8 cellular contexts compared by ENCODE assay signal in genomic region chr18:76491436-76491800, GRCh38. TPM values are rescaled to one million over a fixed set of nuclear protein-coding genes. Genes with fewer than 3 reads are reported as not detected.
A peak's percentile ranks its signal among the peaks of the same experiment; 100 is the strongest.
DNase-seq lines count a peak whose midpoint lies in the region; ATAC-seq and TF ChIP-seq lines count a peak whose summit lies in the region.

No MANE protein-coding gene starts in this region.

- TF ChIP-seq CTCF in GM06990 (IDR thresholded peaks at IDR 0.05; ENCODE audit: insufficient read depth, low read length, poor library complexity, severe bottlenecking) (no peak), MM.1S (IDR thresholded peaks at IDR 0.05; ENCODE audit: low read length) (no peak), WTC11 (IDR thresholded peaks at IDR 0.05) (no peak)

- no peaks in the 10 kb centered on the region for H3K9me2 ChIP-seq in MM.1S (replicated peaks; ENCODE audit: insufficient read depth, low read length)

- H3K9ac ChIP-seq in MM.1S (ENCODE audit: low read length) = peak overlapping the region; percentile 74

- peak; percentile 8 for ATAC-seq in WTC11

- H3K27me3 ChIP-seq in GM06990 (replicated peaks; ENCODE audit: control insufficient read depth, insufficient read depth, low read length) (no peaks in the 10 kb centered on the region), MM.1S (replicated peaks; ENCODE audit: insufficient read depth, low read length) (no peaks in the 10 kb centered on the region; the same call in 1 of the 2 replicates)

- peak overlapping the region; percentile 82; the same call in 1 of the 2 replicates for H2AFZ ChIP-seq in MM.1S (ENCODE audit: low read length)

- no peaks in the 10 kb centered on the region for H4K20me1 ChIP-seq in MM.1S (ENCODE audit: insufficient read depth, low read length)

- CTCF ChIA-PET in WTC11 (lab: Charles Lee) = no interaction called here

- H3K27ac Mint-ChIP-seq in WTC11 = no peak overlapping the region

- peaks cover 23% of the 10 kb centered on the region; the same call in 1 of the 2 replicates for H3F3A ChIP-seq in MM.1S (ENCODE audit: insufficient read depth, low read length)

- H3K4me1 ChIP-seq in MM.1S (ENCODE audit: low read length) = peaks cover 5% of the 10 kb centered on the region

- H3K27me3 Mint-ChIP-seq in WTC11 (ENCODE audit: low read depth) = peaks cover 56% of the 10 kb centered on the region

- H3K4me3 Mint-ChIP-seq in WTC11 = peak overlapping the region; percentile 75

- H3K4me3 ChIP-seq in GM06990 (replicated peaks; ENCODE audit: low read depth, low read length) (peak overlapping the region; percentile 82), MM.1S (ENCODE audit: low read length) (peak overlapping the region; percentile 89)

- H3K27ac ChIP-seq in MM.1S (ENCODE audit: low read length) = peak overlapping the region; percentile 89; the same call in 1 of the 2 replicates

- peaks cover 50% of the 10 kb centered on the region for H3K4me1 Mint-ChIP-seq in WTC11

- H3K36me3 Mint-ChIP-seq in WTC11 = no peaks in the 10 kb centered on the region

- no peaks in the 10 kb centered on the region for H3K9me3 Mint-ChIP-seq in WTC11

- 0 out of 2 replicates have a peak, but pooled peaks cover 4% of the 10 kb centered on the region for H3K79me2 ChIP-seq in MM.1S (ENCODE audit: low read length)

- H3K36me3 ChIP-seq in GM06990 (ENCODE audit: control insufficient read depth, insufficient read depth, low read length) (no peaks in the 10 kb centered on the region), MM.1S (replicated peaks; ENCODE audit: insufficient read depth, low read length) (no peaks in the 10 kb centered on the region)

- H3K9me3 ChIP-seq in MM.1S (replicated peaks; ENCODE audit: insufficient read depth, low read length) = no peaks in the 10 kb centered on the region

- peak overlapping the region; percentile 97 for H3K4me2 ChIP-seq in MM.1S (ENCODE audit: low read depth, low read length)

- peak; percentile 68 for DNase-seq in GM06990 (ENCODE audit: extremely low read depth, insufficient read length)
- DNase-seq in MM.1S = peak; percentile 46
- peak; percentile 78 for DNase-seq in WTC11 (ENCODE audit: low spot score)
- DNase-seq in cerebellum (ENCODE audit: low spot score) = peak; percentile 22
- peak; percentile 71 for DNase-seq in kidney tubule cell (ENCODE audit: low spot score)
- DNase-seq in stimulated activated CD4-positive, alpha-beta T cell treated with anti-CD3 and anti-CD28 coated beads, Interleukin-2, amount 100 ng/mL, for 48 hours = peak; percentile 50 to 55
- no peak for DNase-seq in superior temporal gyrus (ENCODE audit: extremely low spot score)
- DNase-seq in SKM-1 treated with dmso at 0.1 percent for 144 hours (lab: John Stamatoyannopoulos, UW; ENCODE audit: unreplicated experiment) = no peak

- POLR2A ChIA-PET in WTC11 (lab: Charles Lee) = no interaction called here

TF ChIP-seq in WTC11, 78 proteins besides CTCF, POLR2A, EP300 and RAD21:
- no peak for TF ChIP-seq USF2 (CRISPR knock-in tag; IDR thresholded peaks at IDR 0.05)
- TF ChIP-seq ZNF121 (CRISPR knock-in tag; IDR thresholded peaks at IDR 0.05) = no peak
- no peak for TF ChIP-seq ESRRA (CRISPR knock-in tag; IDR thresholded peaks at IDR 0.05; ENCODE audit: borderline replicate concordance)
- TF ChIP-seq PRRX2 (CRISPR knock-in tag; IDR thresholded peaks at IDR 0.05) = no peak
- no peak for TF ChIP-seq CDX4 (CRISPR knock-in tag; IDR thresholded peaks at IDR 0.05; ENCODE audit: borderline replicate concordance)
- no peak for TF ChIP-seq SOX15 (CRISPR knock-in tag; IDR thresholded peaks at IDR 0.05)
- TF ChIP-seq ZBTB43 (CRISPR knock-in tag; IDR thresholded peaks at IDR 0.05) = no peak
- no peak for TF ChIP-seq NR1H2 (CRISPR knock-in tag; IDR thresholded peaks at IDR 0.05)
- no peak for TF ChIP-seq NFYB (CRISPR knock-in tag; conservative IDR thresholded peaks at IDR 0.05; ENCODE audit: low read depth)
- TF ChIP-seq TP53 (CRISPR knock-in tag; IDR thresholded peaks at IDR 0.05) = no peak
TF ChIP-seq in WTC11: peak in this region for 0.

RNA-seq across cellular contexts. Expression of gene ZNF516, which starts 3.6 kb away (rescaled TPM):
- 47.3 to 58.6 TPM (median 50.1 TPM) in 3 replicates for total RNA-seq in WTC11 (2021)
- total RNA-seq in cerebellum = 27.5 TPM

Comparison
In these comparisons a context has a peak if more than half of its experiments do, and no peak if none do; other contexts are left out.
1. DNase-seq: peak in GM06990 (single experiment), MM.1S (single experiment), WTC11 (single experiment), cerebellum (single experiment), kidney tubule cell (single experiment) and stimulated activated CD4-positive, alpha-beta T cell treated with anti-CD3 and anti-CD28 coated beads, Interleukin-2, amount 100 ng/mL, for 48 hours (2 of 2); none in superior temporal gyrus (single experiment) and SKM-1 treated with dmso at 0.1 percent for 144 hours (single experiment).